Comparison of ENCODE assay signal across 8 cellular contexts in the genomic region with DNA sequence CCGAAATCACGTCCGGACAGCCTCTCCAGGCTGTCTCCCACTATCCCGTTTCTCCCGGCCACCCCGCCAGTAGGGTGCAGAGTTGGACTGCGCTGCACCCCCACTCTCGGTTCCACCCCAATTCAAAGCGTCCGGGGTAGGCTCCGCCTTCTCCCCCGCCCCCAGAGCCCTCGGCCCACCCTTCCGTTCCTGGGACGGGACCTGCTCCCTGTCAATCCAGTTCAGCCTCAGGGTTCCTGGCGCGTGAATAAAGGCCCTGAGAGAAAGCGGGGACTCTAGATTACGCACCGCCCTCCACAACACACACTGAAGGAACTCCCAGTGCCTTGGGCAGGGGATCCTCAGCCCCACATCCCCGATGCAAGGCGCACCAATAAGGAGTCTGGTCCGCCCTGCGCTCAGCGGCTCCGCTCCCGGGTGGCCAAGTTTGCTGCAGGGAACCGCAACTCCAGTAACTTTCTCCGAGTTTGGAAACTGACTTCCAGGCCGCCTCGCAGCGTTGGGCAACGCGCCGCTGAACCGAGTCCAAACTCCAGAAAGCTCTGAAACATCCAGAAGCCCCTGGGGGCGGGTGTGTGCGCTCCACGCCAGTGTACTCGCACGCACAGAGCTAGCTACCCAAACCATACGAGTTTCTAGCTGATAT. TPM values are rescaled to one million over a fixed set of nuclear protein-coding genes. Genes with fewer than 3 reads are reported as not detected.
DNase-seq lines count a peak whose midpoint lies in the region; ATAC-seq and TF ChIP-seq lines count a peak whose summit lies in the region.

No MANE protein-coding gene starts in this region.

- peaks cover 0 to 3% (median 0%) of the 10 kb centered on the region in 6 donors for H3K36me3 ChIP-seq in spleen

- TF ChIP-seq CTCF in GM13976 (IDR thresholded peaks at IDR 0.05; ENCODE audit: borderline replicate concordance, control extremely low read depth, extremely low read depth, insufficient read depth, missing control alignments) (no peak), spleen (IDR thresholded peaks at IDR 0.05 in 8 of 11, conservative IDR thresholded peaks at IDR 0.05 in 3 of 11) (peak in 7 of 11 experiments; percentile 19 to 51 (median 33))

- no peak for ATAC-seq in HG03432 (IDR thresholded peaks at IDR 0.05; ENCODE audit: unreplicated experiment)
- ATAC-seq in natural killer cell treated with Interleukin-12 subunit alpha and Interleukin-12 subunit beta and Interleukin-15 and Interleukin-18, amount 100 ng/mL, for 72 hours, result no peak

- peaks cover 7% of the 10 kb centered on the region for H3K9me3 Mint-ChIP-seq in natural killer cell treated with Interleukin-12 subunit alpha and Interleukin-12 subunit beta and Interleukin-15 and Interleukin-18, amount 100 ng/mL, for 72 hours

- DNase-seq in GM13976 (ENCODE audit: low spot score) (peak; percentile 28), NCI-H226 (peak; percentile 78), dedifferentiated amniotic fluid mesenchymal stem cell (ENCODE audit: extremely low spot score) (peak; percentile 89), kidney glomerular epithelial cell (lab: John Stamatoyannopoulos, UW) (peak; percentile 92), spleen (peak; percentile 86), NCI-H2196 (lab: John Stamatoyannopoulos, UW; ENCODE audit: unreplicated experiment) (no peak)
- DNase-seq in natural killer cell treated with Interleukin-12 subunit alpha and Interleukin-12 subunit beta and Interleukin-15 and Interleukin-18, amount 100 ng/mL, for 72 hours (ENCODE audit: low spot score), result no peak

- peak in 2 of 3 donors; percentile 51 to 73 for TF ChIP-seq POLR2A in spleen (IDR thresholded peaks at IDR 0.05)

- intact Hi-C loops in spleen (cut with DNase I; ENCODE audit: low total_unique reads), result loop anchor here (10.0 kb wide), 1 partner anchor 489 kb away; no protein-coding TSS in a partner anchor

- H3K9me3 ChIP-seq in spleen, result no peaks in the 10 kb centered on the region

- WGBS in spleen, 5 donors, result 0 to 2% (median 2%) methylated on average over 21 to 42 of the region's 42 CpGs

- H3K4me1 ChIP-seq in spleen, result peaks cover 0 to 42% (median 14%) of the 10 kb centered on the region in 6 donors

- in situ Hi-C loops in GM13976 (cut with MboI; ENCODE audit: low sequenced_read_pairs, unreplicated experiment), result no loop called here

- H3K4me1 Mint-ChIP-seq in natural killer cell treated with Interleukin-12 subunit alpha and Interleukin-12 subunit beta and Interleukin-15 and Interleukin-18, amount 100 ng/mL, for 72 hours (ENCODE audit: low read depth in 2 of 2), result no peaks in the 10 kb centered on the region

- peaks cover 27 to 29% of the 10 kb centered on the region in 2 donors for H3K27me3 Mint-ChIP-seq in natural killer cell treated with Interleukin-12 subunit alpha and Interleukin-12 subunit beta and Interleukin-15 and Interleukin-18, amount 100 ng/mL, for 72 hours

- H3K27ac ChIP-seq in spleen, result peak overlapping the region; percentile 69 to 94 (median 85)

- H3K4me3 Mint-ChIP-seq in natural killer cell treated with Interleukin-12 subunit alpha and Interleukin-12 subunit beta and Interleukin-15 and Interleukin-18, amount 100 ng/mL, for 72 hours, result no peak overlapping the region

- H3K4me3 ChIP-seq in spleen, result peak overlapping the region; percentile 45 to 72 (median 52)

- H3K27ac Mint-ChIP-seq in natural killer cell treated with Interleukin-12 subunit alpha and Interleukin-12 subunit beta and Interleukin-15 and Interleukin-18, amount 100 ng/mL, for 72 hours, result no peak overlapping the region

- H3K36me3 Mint-ChIP-seq in natural killer cell treated with Interleukin-12 subunit alpha and Interleukin-12 subunit beta and Interleukin-15 and Interleukin-18, amount 100 ng/mL, for 72 hours, result peaks cover 5% of the 10 kb centered on the region

- peaks cover 0 to 56% (median 21%) of the 10 kb centered on the region in 7 donors for H3K27me3 ChIP-seq in spleen (replicated peaks in 1 of 7)

RNA-seq across cellular contexts. Expression of a gene that starts 1.9 kb away (rescaled TPM):
- total RNA-seq in spleen, result 100 to 1,000 TPM in 1 of 7 donors, 10 to 100 TPM in 6; 28.8 to 112 (median 62.2) TPM
- polyA plus RNA-seq in spleen, result 10 to 100 TPM in 2 of 3 donors, 1 to 10 TPM in 1; 9.1 to 19.5 (median 15.4) TPM
- not detected for total RNA-seq in natural killer cell treated with Interleukin-12 subunit alpha and Interleukin-12 subunit beta and Interleukin-15 and Interleukin-18, amount 100 ng/mL, for 72 hours

Comparison
In these comparisons a context has a peak if more than half of its experiments do, and no peak if none do; other contexts are left out.
1. DNase-seq: peak in GM13976 (single experiment), NCI-H226 (single experiment), dedifferentiated amniotic fluid mesenchymal stem cell (single experiment), kidney glomerular epithelial cell (single experiment) and spleen (single experiment); none in NCI-H2196 (single experiment) and natural killer cell treated with Interleukin-12 subunit alpha and Interleukin-12 subunit beta and Interleukin-15 and Interleukin-18, amount 100 ng/mL, for 72 hours (single experiment).
2. RNA of a gene that starts 1.9 kb away (total RNA-seq): 28.8 to 112 TPM in spleen; not detected in natural killer cell treated with Interleukin-12 subunit alpha and Interleukin-12 subunit beta and Interleukin-15 and Interleukin-18, amount 100 ng/mL, for 72 hours; every median in the first group is over 10 times any median in the second.